In the genomic region with DNA sequence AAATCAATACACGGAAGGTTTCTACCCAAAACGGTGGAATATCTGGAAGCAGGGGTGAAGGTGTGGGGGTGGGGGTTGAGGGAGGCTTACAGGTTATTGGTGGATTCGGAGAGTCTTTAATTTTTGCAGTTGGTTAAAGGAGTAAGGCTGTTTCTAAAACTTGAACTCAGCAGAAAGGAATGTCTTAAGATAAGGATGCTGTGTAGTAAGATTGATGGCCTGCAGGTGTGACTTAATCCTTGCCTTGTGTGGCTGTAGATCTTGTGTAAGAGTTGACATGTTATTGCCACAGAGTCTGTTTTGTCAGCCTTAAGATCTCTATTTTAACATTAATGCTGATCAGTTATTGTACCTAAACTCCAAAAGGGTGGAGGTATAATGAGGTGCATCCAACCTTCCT, we compare ENCODE assay signal across 25 cellular contexts. TPM values are rescaled to one million over a fixed set of nuclear protein-coding genes. Genes with fewer than 3 reads are reported as not detected.
DNase-seq lines count a peak whose midpoint lies in the region; ATAC-seq and TF ChIP-seq lines count a peak whose summit lies in the region.
"Had no signal": no experiment of that assay in that cellular context is flagged by ENCODE, and none has a peak within 500 bp of the region (broad histone marks: within the 10 kb centered on the region; RNA-seq: fewer than 3 reads in every experiment).

No MANE protein-coding gene starts in this region.

- H3K27ac ChIP-seq in MM.1S (ENCODE audit: low read length): no peak overlapping the region
- H3K27ac ChIP-seq in gastroesophageal sphincter: no peak overlapping the region
- H3K27ac ChIP-seq: prostate gland had no signal

- no peak for TF ChIP-seq EP300 in gastroesophageal sphincter (IDR thresholded peaks at IDR 0.05)

- no peaks in the 10 kb centered on the region for H3K27me3 Mint-ChIP-seq in osteocyte (ENCODE audit: unreplicated experiment)

- TF ChIP-seq POLR2A in GM18505 (IDR thresholded peaks at IDR 0.05; ENCODE audit: borderline replicate concordance, extremely low read depth, insufficient read depth, insufficient read length) (no peak), gastroesophageal sphincter (IDR thresholded peaks at IDR 0.05) (no peak)

- H3K4me1 Mint-ChIP-seq in osteocyte (ENCODE audit: unreplicated experiment): no peaks in the 10 kb centered on the region
- H3K4me1 Mint-ChIP-seq: CD14-positive monocyte; stimulated activated naive B cell treated with anti-CD40 and anti-IgM and Interleukin-4, amounts not matched to agents 10 μg/mL and 1 μg/mL and 100 μg/mL, for 72 hours had no signal

- no peak overlapping the region for H3K27ac Mint-ChIP-seq in osteocyte (ENCODE audit: unreplicated experiment)
- H3K27ac Mint-ChIP-seq: CD14-positive monocyte; stimulated activated naive B cell treated with anti-CD40 and anti-IgM and Interleukin-4, amounts not matched to agents 10 μg/mL and 1 μg/mL and 100 μg/mL, for 72 hours had no signal

- H3K9me3 ChIP-seq in MM.1S (replicated peaks; ENCODE audit: insufficient read depth, low read length): no peaks in the 10 kb centered on the region
- no peaks in the 10 kb centered on the region for H3K9me3 ChIP-seq in mucosa of stomach (ENCODE audit: control insufficient read depth, low read length)
- H3K9me3 ChIP-seq in gastroesophageal sphincter: no peaks in the 10 kb centered on the region
- H3K9me3 ChIP-seq: prostate gland had no signal

- no peak overlapping the region for H3K9ac ChIP-seq in MM.1S (ENCODE audit: low read length)
- peak overlapping the region; percentile 36 for H3K9ac ChIP-seq in mucosa of stomach (ENCODE audit: low read length)

- H4K20me1 ChIP-seq in MM.1S (ENCODE audit: insufficient read depth, low read length): no peaks in the 10 kb centered on the region

- no peak for ATAC-seq in GM18505 (IDR thresholded peaks at IDR 0.05; ENCODE audit: unreplicated experiment)
- ATAC-seq in gastroesophageal sphincter: no peak
- ATAC-seq: stimulated activated naive B cell treated with anti-CD40 and anti-IgM and Interleukin-4, amounts not matched to agents 10 μg/mL and 1 μg/mL and 100 μg/mL, for 72 hours had no signal

- DNase-seq in A172 (ENCODE audit: low spot score) (peak; percentile 23), MM.1S (no peak), epithelial cell of esophagus (ENCODE audit: low read depth) (peak; percentile 76), osteocyte (ENCODE audit: extremely low spot score, unreplicated experiment) (no peak)
- DNase-seq in activated naive CD4-positive, alpha-beta T cell treated with Interleukin-2 at 50 U/mL for 16 hours: no peak
- DNase-seq: activated CD4-positive, alpha-beta T cell treated with anti-CD3 and anti-CD28 coated beads, Interleukin-2, amount 10 ng/mL, durations not matched to agents 24 days and 14 days; activated CD8-positive, alpha-beta memory T cell treated with anti-CD3 and anti-CD28 coated beads, Interleukin-2, amount 50 U/mL, for 48 hours; activated naive CD4-positive, alpha-beta T cell; DMS79 treated with DMSO at 0.1 percent for 48 hours; erythroblast; NCI-H1436 treated with DMSO at 0.1 percent for 48 hours; NCI-H2171 treated with DMSO at 0.1 percent for 48 hours; stimulated activated CD4-positive, alpha-beta T cell treated with anti-CD3 and anti-CD28 coated beads, Interleukin-12 subunit alpha, Interleukin-12 subunit beta, amount 100 ng/mL, for 4 hours; stimulated activated naive B cell treated with anti-CD40 and anti-IgM and Interleukin-4, amounts not matched to agents 10 μg/mL and 1 μg/mL and 100 μg/mL, for 72 hours had no signal

- no peaks in the 10 kb centered on the region for H3K79me2 ChIP-seq in MM.1S (ENCODE audit: low read length)

- no peaks in the 10 kb centered on the region for H3F3A ChIP-seq in MM.1S (ENCODE audit: insufficient read depth, low read length)

- H3K36me3 ChIP-seq in MM.1S (replicated peaks; ENCODE audit: insufficient read depth, low read length): no peaks in the 10 kb centered on the region
- H3K36me3 ChIP-seq in mucosa of stomach (ENCODE audit: control insufficient read depth, insufficient read depth, low read length): no peaks in the 10 kb centered on the region
- no peaks in the 10 kb centered on the region for H3K36me3 ChIP-seq in gastroesophageal sphincter
- H3K36me3 ChIP-seq: prostate gland had no signal

- no peak for TF ChIP-seq CTCF in MM.1S (IDR thresholded peaks at IDR 0.05; ENCODE audit: low read length)
- TF ChIP-seq CTCF in epithelial cell of esophagus (IDR thresholded peaks at IDR 0.05; ENCODE audit: insufficient read depth, low read depth, low read length, missing control alignments): peak; percentile 10
- no peak for TF ChIP-seq CTCF in osteocyte (IDR thresholded peaks at IDR 0.05)
- TF ChIP-seq CTCF in gastroesophageal sphincter (IDR thresholded peaks at IDR 0.05): no peak

- WGBS in gastroesophageal sphincter (ENCODE audit: low coverage in 1 of 2), 2 donors: 3 to 8% methylated on average over 3 of the region's 3 CpGs

- peak overlapping the region; percentile 45; the same call in 1 of the 2 replicates for H2AFZ ChIP-seq in MM.1S (ENCODE audit: low read length)

- H3K36me3 Mint-ChIP-seq in osteocyte (ENCODE audit: unreplicated experiment): no peaks in the 10 kb centered on the region
- H3K36me3 Mint-ChIP-seq: CD14-positive monocyte; stimulated activated naive B cell treated with anti-CD40 and anti-IgM and Interleukin-4, amounts not matched to agents 10 μg/mL and 1 μg/mL and 100 μg/mL, for 72 hours had no signal

- no peaks in the 10 kb centered on the region for H3K9me3 Mint-ChIP-seq in osteocyte (ENCODE audit: unreplicated experiment)
- H3K9me3 Mint-ChIP-seq: activated CD4-positive, alpha-beta T cell treated with anti-CD3 and anti-CD28 coated beads, Interleukin-2, amount 10 ng/mL, durations not matched to agents 24 days and 14 days had no signal

- H3K9me2 ChIP-seq in MM.1S (replicated peaks; ENCODE audit: insufficient read depth, low read length): no peaks in the 10 kb centered on the region

- no peak overlapping the region for H3K4me3 ChIP-seq in MM.1S (ENCODE audit: low read length)
- no peak overlapping the region for H3K4me3 ChIP-seq in epithelial cell of esophagus (ENCODE audit: low read length)
- peak overlapping the region; percentile 22 for H3K4me3 ChIP-seq in mucosa of stomach (ENCODE audit: low read length)
- H3K4me3 ChIP-seq in gastroesophageal sphincter: no peak overlapping the region
- H3K4me3 ChIP-seq: prostate gland had no signal

- H3K27me3 ChIP-seq in MM.1S (replicated peaks; ENCODE audit: insufficient read depth, low read length): no peaks in the 10 kb centered on the region
- H3K27me3 ChIP-seq in mucosa of stomach (ENCODE audit: control insufficient read depth, insufficient read depth, low read length): no peaks in the 10 kb centered on the region
- no peaks in the 10 kb centered on the region for H3K27me3 ChIP-seq in gastroesophageal sphincter

- no peaks in the 10 kb centered on the region for H3K4me1 ChIP-seq in MM.1S (ENCODE audit: low read length)
- H3K4me1 ChIP-seq in mucosa of stomach (ENCODE audit: control insufficient read depth, insufficient read depth, low read length): peaks cover 11% of the 10 kb centered on the region
- no peaks in the 10 kb centered on the region for H3K4me1 ChIP-seq in gastroesophageal sphincter
- H3K4me1 ChIP-seq: prostate gland had no signal

- no peak overlapping the region for H3K4me2 ChIP-seq in MM.1S (ENCODE audit: low read depth, low read length)

- H3K4me3 Mint-ChIP-seq in osteocyte (ENCODE audit: unreplicated experiment): no peak overlapping the region
- H3K4me3 Mint-ChIP-seq: activated CD4-positive, alpha-beta T cell treated with anti-CD3 and anti-CD28 coated beads, Interleukin-2, amount 10 ng/mL, durations not matched to agents 24 days and 14 days; CD14-positive monocyte; stimulated activated naive B cell treated with anti-CD40 and anti-IgM and Interleukin-4, amounts not matched to agents 10 μg/mL and 1 μg/mL and 100 μg/mL, for 72 hours had no signal

RNA-seq across cellular contexts. Expression of a gene that starts 16.4 kb away (rescaled TPM):
- not detected in 2 replicates for total RNA-seq in A172 (2014; rRNA removed; shearing (Covaris generic))
- not detected in 2 replicates for total RNA-seq in osteocyte
- total RNA-seq in gastroesophageal sphincter: not detected
- total RNA-seq: A673; activated CD4-positive, alpha-beta T cell treated with anti-CD3 and anti-CD28 coated beads, Interleukin-2, amount 10 ng/mL, durations not matched to agents 24 days and 14 days; dermis blood vessel endothelial cell; HT-29; mucosa of gallbladder; prostate gland; RPMI7951; urinary bladder had no signal

Comparison
In these comparisons a context has a peak if more than half of its experiments do, and no peak if none do; other contexts are left out.
1. DNase-seq: peak in A172 (single experiment) and epithelial cell of esophagus (single experiment); none in MM.1S (single experiment), osteocyte (single experiment) and activated naive CD4-positive, alpha-beta T cell treated with Interleukin-2 at 50 U/mL for 16 hours (single experiment).